In genomic region chr14:54488318-54488645, GRCh38 we compare ENCODE assay signal across 8 cellular contexts. TPM values are rescaled to one million over a fixed set of nuclear protein-coding genes. Genes with fewer than 3 reads are reported as not detected.
DNase-seq lines count a peak whose midpoint lies in the region; ATAC-seq and TF ChIP-seq lines count a peak whose summit lies in the region.

No MANE protein-coding gene starts in this region.

- DNase-seq in BE2C, result no peak
- peak in 1 of 2 experiments; percentile 20 for DNase-seq in HAP-1 (ENCODE audit: low spot score in 2 of 2)
- DNase-seq in activated CD4-positive, alpha-beta T cell treated with anti-CD3 and anti-CD28 coated beads, Interleukin-2, amount 10 ng/mL, durations not matched to agents 24 days and 14 days, result no peak
- no peak for DNase-seq in foreskin keratinocyte
- DNase-seq in foreskin melanocyte, result no peak
- no peak for DNase-seq in NCI-H128 (lab: John Stamatoyannopoulos, UW; ENCODE audit: unreplicated experiment)

- H3K4me3 ChIP-seq in BE2C (ENCODE audit: low read depth, low read length), result peak overlapping the region; percentile 76
- peak overlapping the region; percentile 81 for H3K4me3 ChIP-seq in HAP-1
- H3K4me3 ChIP-seq in skeletal muscle satellite cell (ENCODE audit: low read length), result peak overlapping the region; percentile 87

- H3K27ac Mint-ChIP-seq in activated CD4-positive, alpha-beta T cell treated with anti-CD3 and anti-CD28 coated beads, Interleukin-2, amount 10 ng/mL, durations not matched to agents 24 days and 14 days, result peak overlapping the region; percentile 80

- H3K27me3 ChIP-seq in BE2C, result no peaks in the 10 kb centered on the region
- H3K27me3 ChIP-seq in HAP-1 (ENCODE audit: low read depth), result no peaks in the 10 kb centered on the region
- no peaks in the 10 kb centered on the region for H3K27me3 ChIP-seq in foreskin keratinocyte
- H3K27me3 ChIP-seq in skeletal muscle satellite cell (ENCODE audit: control insufficient read depth, insufficient read depth, low read length), result peaks cover 4% of the 10 kb centered on the region

- in situ Hi-C loops in HAP-1 (cut with MboI; ENCODE audit: low sequenced_read_pairs), result no loop called here

- H3K9me3 ChIP-seq in BE2C (no peaks in the 10 kb centered on the region), HAP-1 (no peaks in the 10 kb centered on the region), skeletal muscle satellite cell (replicated peaks; ENCODE audit: low read length) (no peaks in the 10 kb centered on the region)

- H3K4me1 Mint-ChIP-seq in activated CD4-positive, alpha-beta T cell treated with anti-CD3 and anti-CD28 coated beads, Interleukin-2, amount 10 ng/mL, durations not matched to agents 24 days and 14 days, result peaks cover 50% of the 10 kb centered on the region

- H3K4me1 ChIP-seq in BE2C, result no peaks in the 10 kb centered on the region; the same call in 1 of the 2 replicates
- H3K4me1 ChIP-seq in HAP-1, result peaks cover 20% of the 10 kb centered on the region
- H3K4me1 ChIP-seq in foreskin keratinocyte, result peaks cover 12% of the 10 kb centered on the region
- peaks cover 22% of the 10 kb centered on the region for H3K4me1 ChIP-seq in skeletal muscle satellite cell (ENCODE audit: control insufficient read depth, insufficient read depth, low read length)

- H3K9ac ChIP-seq in skeletal muscle satellite cell (ENCODE audit: low read depth, low read length), result peak overlapping the region; percentile 97

- H3K36me3 ChIP-seq in BE2C (peaks cover 4% of the 10 kb centered on the region), HAP-1 (replicated peaks) (peaks cover 2% of the 10 kb centered on the region), skeletal muscle satellite cell (ENCODE audit: insufficient read depth, low read length) (peaks cover 6% of the 10 kb centered on the region)

- peak overlapping the region; percentile 90 for H3K4me2 ChIP-seq in skeletal muscle satellite cell (ENCODE audit: low read length)

- peaks cover 19% of the 10 kb centered on the region for H3K36me3 Mint-ChIP-seq in activated CD4-positive, alpha-beta T cell treated with anti-CD3 and anti-CD28 coated beads, Interleukin-2, amount 10 ng/mL, durations not matched to agents 24 days and 14 days (ENCODE audit: low read depth)

- ATAC-seq in foreskin keratinocyte, result peak; percentile 53
- no peak for ATAC-seq in HG02571 (IDR thresholded peaks at IDR 0.05; ENCODE audit: unreplicated experiment)

- peak overlapping the region; percentile 89 for H3K4me3 Mint-ChIP-seq in activated CD4-positive, alpha-beta T cell treated with anti-CD3 and anti-CD28 coated beads, Interleukin-2, amount 10 ng/mL, durations not matched to agents 24 days and 14 days

- H3K27me3 Mint-ChIP-seq in activated CD4-positive, alpha-beta T cell treated with anti-CD3 and anti-CD28 coated beads, Interleukin-2, amount 10 ng/mL, durations not matched to agents 24 days and 14 days, result peaks cover 2% of the 10 kb centered on the region

- intact Hi-C loops in activated CD4-positive, alpha-beta T cell treated with anti-CD3 and anti-CD28 coated beads, Interleukin-2, amount 10 ng/mL, durations not matched to agents 24 days and 14 days (cut with micrococcal nuclease), result loop anchor here (1.0 to 10.0 kb wide), 3 partner anchors 47 to 537 kb away; partner anchors contain the start of genes CNIH1, GCH1, SOCS4 and WDHD1

- TF ChIP-seq CTCF in BE2C (IDR thresholded peaks at IDR 0.05; ENCODE audit: low read depth, low read length), result peak; percentile 14; the same call in 1 of the 2 replicates
- TF ChIP-seq CTCF in foreskin keratinocyte (conservative IDR thresholded peaks at IDR 0.05), result peak; percentile 18

- no peaks in the 10 kb centered on the region for H3K9me3 Mint-ChIP-seq in activated CD4-positive, alpha-beta T cell treated with anti-CD3 and anti-CD28 coated beads, Interleukin-2, amount 10 ng/mL, durations not matched to agents 24 days and 14 days

- peak overlapping the region; percentile 85 for H3K27ac ChIP-seq in foreskin keratinocyte

RNA-seq across cellular contexts. Expression of gene GMFB, which starts 0.5 kb away (rescaled TPM):
- 38.0 TPM for polyA plus RNA-seq in BE2C (2012; ENCODE audit: insufficient read depth, insufficient read length, low read depth)
- 40.9 and 41.1 TPM in 2 replicates for total RNA-seq in activated CD4-positive, alpha-beta T cell treated with anti-CD3 and anti-CD28 coated beads, Interleukin-2, amount 10 ng/mL, durations not matched to agents 24 days and 14 days
- 57.6 and 58.2 TPM in 2 replicates for total RNA-seq in foreskin keratinocyte
- 19.0 and 21.2 TPM in 2 replicates for polyA plus RNA-seq in foreskin keratinocyte
- total RNA-seq in skeletal muscle satellite cell (2012; rRNA removed), result 101 and 122 TPM in 2 replicates

RNA-seq across cellular contexts. Expression of gene CGRRF1, which starts 21.4 kb away (rescaled TPM):
- polyA plus RNA-seq in BE2C (2012; ENCODE audit: insufficient read depth, insufficient read length, low read depth), result 14.8 TPM
- total RNA-seq in activated CD4-positive, alpha-beta T cell treated with anti-CD3 and anti-CD28 coated beads, Interleukin-2, amount 10 ng/mL, durations not matched to agents 24 days and 14 days, result 7.8 and 11.9 TPM in 2 replicates
- total RNA-seq in foreskin keratinocyte, result 11.6 and 12.4 TPM in 2 replicates
- polyA plus RNA-seq in foreskin keratinocyte, result 14.6 and 15.0 TPM in 2 replicates
- 9.9 and 11.1 TPM in 2 replicates for total RNA-seq in skeletal muscle satellite cell (2012; rRNA removed)

RNA-seq across cellular contexts. Expression of gene CNIH1, which starts 47.1 kb away (rescaled TPM):
- 125 TPM for polyA plus RNA-seq in BE2C (2012; ENCODE audit: insufficient read depth, insufficient read length, low read depth)
- 113 and 116 TPM in 2 replicates for total RNA-seq in activated CD4-positive, alpha-beta T cell treated with anti-CD3 and anti-CD28 coated beads, Interleukin-2, amount 10 ng/mL, durations not matched to agents 24 days and 14 days
- total RNA-seq in foreskin keratinocyte, result 117 and 119 TPM in 2 replicates
- 110 and 127 TPM in 2 replicates for polyA plus RNA-seq in foreskin keratinocyte
- total RNA-seq in skeletal muscle satellite cell (2012; rRNA removed), result 193 and 215 TPM in 2 replicates
